ENCODE assay signal across 8 cellular contexts in the genomic region with DNA sequence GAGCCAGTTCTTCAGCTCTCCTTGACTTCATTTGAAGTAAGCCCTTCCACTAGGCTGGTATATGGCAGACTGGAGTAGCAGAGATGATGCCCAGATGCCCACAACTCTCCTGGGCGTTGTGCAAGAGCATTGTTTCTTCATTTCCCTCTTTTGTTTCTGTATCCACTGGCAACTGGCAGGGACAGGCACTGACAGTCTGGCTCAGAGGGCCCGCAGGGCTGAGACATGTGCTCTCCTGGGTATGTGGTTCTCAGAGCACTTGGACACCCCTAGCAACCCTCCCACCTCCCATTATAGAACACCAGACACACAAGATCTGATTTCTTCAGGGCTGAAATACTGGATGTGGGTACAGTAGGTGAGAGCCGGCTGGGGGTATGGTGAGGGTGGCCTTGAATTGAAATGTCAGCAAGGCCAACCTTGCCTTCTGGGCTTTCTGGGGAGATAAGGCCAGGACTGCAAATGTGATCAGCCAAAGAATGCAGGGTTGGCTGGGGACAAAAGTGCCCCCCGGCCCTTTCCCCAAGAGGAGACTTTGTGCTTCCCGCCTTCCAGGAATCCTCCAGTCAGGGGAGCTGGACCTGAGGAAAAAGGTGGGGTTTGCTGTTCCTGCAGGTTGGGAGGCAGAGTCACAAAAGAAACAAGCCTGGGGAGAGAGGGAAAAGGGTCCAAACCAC. TPM values are rescaled to one million over a fixed set of nuclear protein-coding genes. Genes with fewer than 3 reads are reported as not detected.
DNase-seq lines count a peak whose midpoint lies in the region; ATAC-seq and TF ChIP-seq lines count a peak whose summit lies in the region.

No MANE protein-coding gene starts in this region.

- H3K4me1 Mint-ChIP-seq in stimulated activated effector memory CD8-positive, alpha-beta T cell treated with anti-CD3 and anti-CD28 coated beads, Interleukin-12 subunit alpha, Interleukin-12 subunit beta, amount 100 ng/mL, for 72 hours: peaks cover 25% of the 10 kb centered on the region

- H2AFZ ChIP-seq in PC-9: no peak overlapping the region

- H3K4me1 ChIP-seq in PC-9 (replicated peaks; ENCODE audit: insufficient read depth): peaks cover 55% of the 10 kb centered on the region

- peaks cover 29% of the 10 kb centered on the region for H3F3A ChIP-seq in PC-9 (ENCODE audit: insufficient read depth, low read depth)

- H4K20me1 ChIP-seq in PC-9 (ENCODE audit: insufficient read depth): no peaks in the 10 kb centered on the region

- H3K79me2 ChIP-seq in PC-9 (ENCODE audit: low read depth): no peaks in the 10 kb centered on the region

- intact Hi-C loops in PC-9 (cut with micrococcal nuclease; ENCODE audit: unreplicated experiment): loop anchor here (1.0 to 2.0 kb wide), 8 partner anchors 8 to 150 kb away; partner anchors contain the start of gene HSPA9

- no peaks in the 10 kb centered on the region for H3K9me3 ChIP-seq in PC-9 (ENCODE audit: insufficient read depth, low read depth)

- H3K9me2 ChIP-seq in PC-9 (ENCODE audit: insufficient read depth): no peaks in the 10 kb centered on the region

- H3K27ac Mint-ChIP-seq in stimulated activated effector memory CD8-positive, alpha-beta T cell treated with anti-CD3 and anti-CD28 coated beads, Interleukin-12 subunit alpha, Interleukin-12 subunit beta, amount 100 ng/mL, for 72 hours: no peak overlapping the region

- H3K4me3 ChIP-seq in PC-9 (peak overlapping the region; percentile 17; the same call in 1 of the 2 replicates), fibroblast of mammary gland (ENCODE audit: control insufficient read depth, low read depth, low read length) (no peak overlapping the region)

- H3K9me3 Mint-ChIP-seq in stimulated activated effector memory CD8-positive, alpha-beta T cell treated with anti-CD3 and anti-CD28 coated beads, Interleukin-12 subunit alpha, Interleukin-12 subunit beta, amount 100 ng/mL, for 72 hours: no peaks in the 10 kb centered on the region

- BruUV-seq in PC-9 (replicated peaks; lab: Mats Ljungman, UMichigan): no TSS peak

- H3K4me2 ChIP-seq in PC-9: peak overlapping the region; percentile 65

- CTCF ChIA-PET in PC-9 (lab: Charles Lee): interaction anchor here (0.6 to 1.5 kb wide), 5 partner anchors 33 to 221 kb away, joined by 3 to 7 read pairs (median 4); no protein-coding TSS in a partner anchor

- POLR2A ChIA-PET in PC-9 (lab: Charles Lee; ENCODE audit: unreplicated experiment): interaction anchor here (0.5 to 0.7 kb wide), 6 partner anchors 29 to 549 kb away, joined by 3 to 19 read pairs (median 6); no protein-coding TSS in a partner anchor

- DNase-seq in Daoy (ENCODE audit: low read depth): peak; percentile 46
- peak; percentile 79 to 91 for DNase-seq in PC-9
- DNase-seq in fibroblast of mammary gland (ENCODE audit: low read depth): peak; percentile 24
- peak; percentile 55 for DNase-seq in pons (ENCODE audit: low spot score)
- DNase-seq in cerebellum (ENCODE audit: low spot score): no peak
- DNase-seq in NCI-H82 treated with DMSO at 0.1 percent for 48 hours (lab: John Stamatoyannopoulos, UW; ENCODE audit: unreplicated experiment): no peak
- no peak for DNase-seq in stimulated activated effector memory CD8-positive, alpha-beta T cell treated with anti-CD3 and anti-CD28 coated beads, Interleukin-12 subunit alpha, Interleukin-12 subunit beta, amount 100 ng/mL, for 72 hours (ENCODE audit: low spot score in 2 of 2)

- H3K27ac ChIP-seq in PC-9: peak overlapping the region; percentile 74

- no peaks in the 10 kb centered on the region for H3K36me3 ChIP-seq in PC-9 (ENCODE audit: low read depth)

- H3K4me3 Mint-ChIP-seq in stimulated activated effector memory CD8-positive, alpha-beta T cell treated with anti-CD3 and anti-CD28 coated beads, Interleukin-12 subunit alpha, Interleukin-12 subunit beta, amount 100 ng/mL, for 72 hours: no peak overlapping the region

- H3K27me3 ChIP-seq in PC-9 (ENCODE audit: insufficient read depth, low read depth): no peaks in the 10 kb centered on the region

- no peaks in the 10 kb centered on the region for H3K36me3 Mint-ChIP-seq in stimulated activated effector memory CD8-positive, alpha-beta T cell treated with anti-CD3 and anti-CD28 coated beads, Interleukin-12 subunit alpha, Interleukin-12 subunit beta, amount 100 ng/mL, for 72 hours

- no peak for TF ChIP-seq CTCF in PC-9 (conservative IDR thresholded peaks at IDR 0.05)
- TF ChIP-seq CTCF in fibroblast of mammary gland (conservative IDR thresholded peaks at IDR 0.05; ENCODE audit: control insufficient read depth, insufficient read depth, low read depth, low read length): no peak

- ATAC-seq in GM21423 (IDR thresholded peaks at IDR 0.05; ENCODE audit: unreplicated experiment): no peak
- no peak for ATAC-seq in stimulated activated effector memory CD8-positive, alpha-beta T cell treated with anti-CD3 and anti-CD28 coated beads, Interleukin-12 subunit alpha, Interleukin-12 subunit beta, amount 100 ng/mL, for 72 hours

RNA-seq across cellular contexts. Expression of gene CTNNA1, which starts 28.6 kb away (rescaled TPM):
- total RNA-seq in Daoy (2014; rRNA removed; shearing (Covaris generic)): 255 and 285 TPM in 2 replicates
- 91.7 and 94.0 TPM in 2 replicates for total RNA-seq in PC-9 (2021)
- 162 TPM for total RNA-seq in cerebellum

Comparison
In these comparisons a context has a peak if more than half of its experiments do, and no peak if none do; other contexts are left out.
1. DNase-seq: peak in Daoy (single experiment), PC-9 (2 of 2), fibroblast of mammary gland (single experiment) and pons (single experiment); none in cerebellum (single experiment), NCI-H82 treated with DMSO at 0.1 percent for 48 hours (single experiment) and stimulated activated effector memory CD8-positive, alpha-beta T cell treated with anti-CD3 and anti-CD28 coated beads, Interleukin-12 subunit alpha, Interleukin-12 subunit beta, amount 100 ng/mL, for 72 hours (0 of 2).